ENCODE assay signal across 8 cellular contexts in genomic region chr16:85553436-85554113, GRCh38. TPM values are rescaled to one million over a fixed set of nuclear protein-coding genes. Genes with fewer than 3 reads are reported as not detected.
A peak's percentile ranks its signal among the peaks of the same experiment; 100 is the strongest.
DNase-seq lines count a peak whose midpoint lies in the region; ATAC-seq and TF ChIP-seq lines count a peak whose summit lies in the region.

No MANE protein-coding gene starts in this region.

- peaks cover 17% of the 10 kb centered on the region for H3K79me2 ChIP-seq in fibroblast of lung (ENCODE audit: control insufficient read depth, insufficient read depth, low read length)

- DNase-seq in AG04449 (ENCODE audit: low read depth, low spot score) = no peak
- peak; percentile 87 for DNase-seq in GM13977 (ENCODE audit: low spot score)
- peak; percentile 66 for DNase-seq in NCI-H226
- peak; percentile 60 for DNase-seq in activated T-cell treated with anti-CD3 and anti-CD28 coated beads, Interleukin-2, amount 50 U/mL, for 1 hour
- DNase-seq in fibroblast of lung (ENCODE audit: low read depth in 2 of 2) = peak; percentile 59 to 69
- peak; percentile 86 for DNase-seq in nephron progenitor cell
- DNase-seq in NCI-H1694 treated with DMSO at 0.1 percent for 48 hours (lab: John Stamatoyannopoulos, UW) = no peak

- H3K9me3 Mint-ChIP-seq in nephron progenitor cell = no peaks in the 10 kb centered on the region

- H4K20me1 ChIP-seq in fibroblast of lung (ENCODE audit: control insufficient read depth, extremely low read depth, insufficient read depth, low read length) = no peaks in the 10 kb centered on the region

- no peaks in the 10 kb centered on the region for H3K9me3 ChIP-seq in fibroblast of lung (ENCODE audit: control insufficient read depth, insufficient read depth, low read depth, low read length)

- CTCF ChIA-PET in AG04449 (lab: Yijun Ruan, JAX) = interaction anchor here (0.5 to 5.6 kb wide), 19 partner anchors 11 to 278 kb away, joined by 3 to 24 read pairs (median 4); no protein-coding TSS in a partner anchor

- peak overlapping the region; percentile 87 for H3K27ac ChIP-seq in fibroblast of lung (ENCODE audit: insufficient read depth, low read length)

- peak overlapping the region; percentile 100 for H3K4me2 ChIP-seq in fibroblast of lung (ENCODE audit: extremely low read depth, insufficient read depth, low read length)

- H3K4me3 Mint-ChIP-seq in nephron progenitor cell = peak overlapping the region; percentile 94

- H3K27me3 Mint-ChIP-seq in nephron progenitor cell (ENCODE audit: low read depth, poor library complexity) = peaks cover 12% of the 10 kb centered on the region

- peak; percentile 29 for ATAC-seq in HG02970 (IDR thresholded peaks at IDR 0.05; ENCODE audit: low FRiP score, unreplicated experiment)

- in situ Hi-C loops in GM13977 (cut with MboI; ENCODE audit: low pct_unique_long_range_greater_than_20kb, low sequenced_read_pairs, unreplicated experiment) = loop anchor here (10.0 kb wide), 1 partner anchor 51 kb away; no protein-coding TSS in a partner anchor

- peak overlapping the region; percentile 33 for H2AFZ ChIP-seq in fibroblast of lung (ENCODE audit: low read length)

- H3K4me3 ChIP-seq in AG04449 (ENCODE audit: low read depth, low read length) = peak overlapping the region; percentile 76
- H3K4me3 ChIP-seq in fibroblast of lung (replicated peaks in 1 of 4; ENCODE audit: control extremely low read depth in 1 of 4, insufficient read depth in 1 of 4, low read depth in 3 of 4, low read length in 4 of 4) = peak overlapping the region; percentile 80 to 95 (median 82)

- H3K36me3 ChIP-seq in fibroblast of lung (ENCODE audit: control insufficient read depth, insufficient read depth, low read length) = no peaks in the 10 kb centered on the region

- peak overlapping the region; percentile 58 for H3K9ac ChIP-seq in fibroblast of lung (ENCODE audit: insufficient read depth, low read length)

- H3K4me1 ChIP-seq in fibroblast of lung (ENCODE audit: control insufficient read depth, extremely low read depth, insufficient read depth, low read length) = peaks cover 2% of the 10 kb centered on the region

- peak; percentile 20 for TF ChIP-seq CTCF in AG04449 (IDR thresholded peaks at IDR 0.05; ENCODE audit: insufficient read depth, low read length, missing control alignments)
- peak; percentile 30 for TF ChIP-seq CTCF in GM13977 (IDR thresholded peaks at IDR 0.05; ENCODE audit: extremely low read depth, insufficient read depth, missing control alignments)
- no peak for TF ChIP-seq CTCF in fibroblast of lung (conservative IDR thresholded peaks at IDR 0.05 in 1 of 2, IDR thresholded peaks at IDR 0.05 in 1 of 2; ENCODE audit: low read depth in 1 of 2, low read length in 2 of 2)
- TF ChIP-seq CTCF in nephron progenitor cell (IDR thresholded peaks at IDR 0.05) = no peak

- POLR2A ChIA-PET in AG04449 (lab: Yijun Ruan, JAX) = interaction anchor here (0.6 to 1.6 kb wide), 4 partner anchors 39 to 208 kb away, joined by 3 to 4 read pairs (median 4); no protein-coding TSS in a partner anchor

- no peaks in the 10 kb centered on the region for H3K36me3 Mint-ChIP-seq in nephron progenitor cell (ENCODE audit: low read depth)

- H3K27me3 ChIP-seq in fibroblast of lung (ENCODE audit: control insufficient read depth, insufficient read depth, low read length) = no peaks in the 10 kb centered on the region

- peaks cover 51% of the 10 kb centered on the region for H3K4me1 Mint-ChIP-seq in nephron progenitor cell

- H3K27ac Mint-ChIP-seq in nephron progenitor cell = peak overlapping the region; percentile 98

RNA-seq across cellular contexts. Expression of gene GSE1, which starts 59.5 kb away (rescaled TPM):
- 31.1 and 35.7 TPM in 2 replicates for total RNA-seq in fibroblast of lung
- polyA plus RNA-seq in fibroblast of lung = 11.0 and 13.0 TPM in 2 replicates
- polyA plus RNA-seq in fibroblast of lung (2012) = 17.9 and 19.8 TPM in 2 replicates
- 16.8 and 21.8 TPM in 2 replicates for polyA minus RNA-seq in fibroblast of lung (ENCODE audit: low replicate concordance)

Comparison
In these comparisons a context has a peak if more than half of its experiments do, and no peak if none do; other contexts are left out.
1. DNase-seq: peak in GM13977 (single experiment), NCI-H226 (single experiment), activated T-cell treated with anti-CD3 and anti-CD28 coated beads, Interleukin-2, amount 50 U/mL, for 1 hour (single experiment), fibroblast of lung (2 of 2) and nephron progenitor cell (single experiment); none in AG04449 (single experiment) and NCI-H1694 treated with DMSO at 0.1 percent for 48 hours (single experiment).
2. CTCF ChIP-seq: peak in AG04449 (single experiment) and GM13977 (single experiment); none in fibroblast of lung (0 of 2) and nephron progenitor cell (single experiment).